10 cellular contexts compared by ENCODE assay signal in the genomic region with DNA sequence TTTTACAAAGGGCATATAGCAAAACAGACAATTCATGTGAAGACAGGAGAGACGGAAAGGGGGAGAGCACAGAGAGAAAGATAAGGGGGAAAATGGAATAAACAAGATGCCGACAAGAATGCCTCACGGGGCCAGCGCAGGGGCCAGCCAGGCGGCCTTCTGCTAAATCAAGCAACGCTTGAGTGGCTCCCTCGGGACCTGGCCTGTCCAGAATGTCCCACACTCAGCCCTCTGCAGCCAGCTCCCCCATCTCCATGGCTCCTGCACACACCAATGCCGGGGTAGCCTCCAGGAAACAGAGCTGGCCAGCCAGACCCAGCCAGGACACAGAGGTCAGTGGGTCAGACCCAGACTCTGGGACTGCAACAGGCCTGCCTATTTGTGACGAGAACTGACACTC.
A peak's percentile ranks its signal among the peaks of the same experiment; 100 is the strongest.
DNase-seq lines count a peak whose midpoint lies in the region; ATAC-seq, FAIRE-seq and TF ChIP-seq lines count a peak whose summit lies in the region.
"Had no signal": no experiment of that assay in that cellular context is flagged by ENCODE, and none has a peak within 500 bp of the region (broad histone marks: within the 10 kb centered on the region; RNA-seq: fewer than 3 reads in every experiment).

No MANE protein-coding gene starts in this region.

- H4K20me1 ChIP-seq in osteoblast (ENCODE audit: insufficient read depth, low read length) = peaks cover 3% of the 10 kb centered on the region

- DNase-seq in left ventricle myocardium inferior (peak; percentile 80), osteoblast (ENCODE audit: insufficient read length, low spot score, missing footprints) (peak; percentile 93), upper lobe of right lung (peak; percentile 69), mesothelial cell of epicardium (ENCODE audit: low spot score in 2 of 2, unreplicated experiment in 2 of 2) (no peak), A673 (ENCODE audit: low spot score) (no peak), H54 (ENCODE audit: insufficient read length, low spot score) (no peak)
- DNase-seq: activated CD4-positive, alpha-beta T cell treated with anti-CD3 and anti-CD28 coated beads, Interleukin-2, amount 10 ng/mL, durations not matched to agents 24 days and 14 days; Calu3; NCI-H2171 treated with DMSO at 0.1 percent for 48 hours had no signal

- H2AFZ ChIP-seq in osteoblast (ENCODE audit: low read length) = peak overlapping the region; percentile 9

- H3K27me3 ChIP-seq in left ventricle myocardium inferior (ENCODE audit: low read depth) = no peaks in the 10 kb centered on the region
- no peaks in the 10 kb centered on the region for H3K27me3 ChIP-seq in osteoblast (ENCODE audit: insufficient read depth, low read length)
- H3K27me3 ChIP-seq in upper lobe of right lung = no peaks in the 10 kb centered on the region
- H3K27me3 ChIP-seq in A673 (replicated peaks; ENCODE audit: insufficient read depth, low read depth, low read length, poor library complexity) = no peaks in the 10 kb centered on the region

- no peak for FAIRE-seq in H54 (lab: Jason Lieb, UNC)

- TF ChIP-seq POLR2A in H54 (IDR thresholded peaks at IDR 0.05; ENCODE audit: low read depth, low read length) = no peak

- H3K27ac Mint-ChIP-seq in brain (peak overlapping the region in 3 of 5 experiments; percentile 60 to 89 (median 68)), mesothelial cell of epicardium (no peak overlapping the region)
- H3K27ac Mint-ChIP-seq: activated CD4-positive, alpha-beta T cell treated with anti-CD3 and anti-CD28 coated beads, Interleukin-2, amount 10 ng/mL, durations not matched to agents 24 days and 14 days had no signal

- H3K4me3 Mint-ChIP-seq in brain (no peak overlapping the region), mesothelial cell of epicardium (no peak overlapping the region)
- H3K4me3 Mint-ChIP-seq: activated CD4-positive, alpha-beta T cell treated with anti-CD3 and anti-CD28 coated beads, Interleukin-2, amount 10 ng/mL, durations not matched to agents 24 days and 14 days had no signal

- peaks cover 22% of the 10 kb centered on the region for H3K4me1 ChIP-seq in left ventricle myocardium inferior
- peaks cover 25% of the 10 kb centered on the region for H3K4me1 ChIP-seq in osteoblast (ENCODE audit: insufficient read depth, low read length)
- peaks cover 7% of the 10 kb centered on the region for H3K4me1 ChIP-seq in upper lobe of right lung
- no peaks in the 10 kb centered on the region for H3K4me1 ChIP-seq in A673 (ENCODE audit: insufficient read depth, low read length, poor library complexity, severe bottlenecking)

- no TSS peak for BruUV-seq in A673 (replicated peaks; lab: Mats Ljungman, UMichigan)

- no peaks in the 10 kb centered on the region for H3K36me3 Mint-ChIP-seq in brain
- H3K36me3 Mint-ChIP-seq in mesothelial cell of epicardium = no peaks in the 10 kb centered on the region

- H3K27ac ChIP-seq in left ventricle myocardium inferior (replicated peaks) (peak overlapping the region; percentile 58), osteoblast (ENCODE audit: low read depth, low read length) (peak overlapping the region; percentile 73), upper lobe of right lung (peak overlapping the region; percentile 67), A673 (ENCODE audit: low read depth, low read length, poor library complexity, severe bottlenecking) (no peak overlapping the region)

- TF ChIP-seq CTCF in brain (conservative IDR thresholded peaks at IDR 0.05) (no peak), left ventricle myocardium inferior (IDR thresholded peaks at IDR 0.05; ENCODE audit: borderline replicate concordance) (no peak), osteoblast (IDR thresholded peaks at IDR 0.05; ENCODE audit: extremely low read depth, low read depth, low read length) (no peak), upper lobe of right lung (IDR thresholded peaks at IDR 0.05) (no peak), mesothelial cell of epicardium (IDR thresholded peaks at IDR 0.05; ENCODE audit: unreplicated experiment) (no peak), A673 (conservative IDR thresholded peaks at IDR 0.05; ENCODE audit: low read depth, low read length) (no peak)

- POLR2A ChIA-PET in A673 (lab: Charles Lee; ENCODE audit: low non-redundant PET) = no interaction called here

- intact Hi-C loops in left ventricle myocardium inferior (cut with micrococcal nuclease) (no loop called here), upper lobe of right lung (cut with DNase I) (no loop called here), A673 (cut with micrococcal nuclease; ENCODE audit: unreplicated experiment) (no loop called here)

- peak overlapping the region; percentile 41 for H3K4me2 ChIP-seq in osteoblast (ENCODE audit: insufficient read depth, low read length)

- H3K9me3 ChIP-seq in left ventricle myocardium inferior (replicated peaks) = peaks cover 10% of the 10 kb centered on the region
- no peaks in the 10 kb centered on the region for H3K9me3 ChIP-seq in osteoblast (ENCODE audit: low read depth, low read length)
- no peaks in the 10 kb centered on the region for H3K9me3 ChIP-seq in upper lobe of right lung
- H3K9me3 ChIP-seq in A673 (ENCODE audit: low read depth, low read length, poor library complexity, severe bottlenecking) = no peaks in the 10 kb centered on the region

- peak overlapping the region; percentile 44 for H3K4me3 ChIP-seq in left ventricle myocardium inferior
- no peak overlapping the region for H3K4me3 ChIP-seq in osteoblast (ENCODE audit: insufficient read depth, low read length)
- no peak overlapping the region for H3K4me3 ChIP-seq in upper lobe of right lung
- no peak overlapping the region for H3K4me3 ChIP-seq in A673 (ENCODE audit: low read depth, low read length, poor library complexity, severe bottlenecking)

- H3K27me3 Mint-ChIP-seq in brain = peaks cover 2% of the 10 kb centered on the region
- H3K27me3 Mint-ChIP-seq in mesothelial cell of epicardium (ENCODE audit: low read depth) = no peaks in the 10 kb centered on the region
- H3K27me3 Mint-ChIP-seq: activated CD4-positive, alpha-beta T cell treated with anti-CD3 and anti-CD28 coated beads, Interleukin-2, amount 10 ng/mL, durations not matched to agents 24 days and 14 days had no signal

- peaks cover 33% of the 10 kb centered on the region for H3K4me1 Mint-ChIP-seq in brain
- peaks cover 12% of the 10 kb centered on the region for H3K4me1 Mint-ChIP-seq in mesothelial cell of epicardium
- H3K4me1 Mint-ChIP-seq: activated CD4-positive, alpha-beta T cell treated with anti-CD3 and anti-CD28 coated beads, Interleukin-2, amount 10 ng/mL, durations not matched to agents 24 days and 14 days had no signal

- CTCF ChIA-PET in A673 (lab: Charles Lee) = no interaction called here

- peak; percentile 45 for ATAC-seq in upper lobe of right lung

- H3K36me3 ChIP-seq in left ventricle myocardium inferior (no peaks in the 10 kb centered on the region), osteoblast (ENCODE audit: insufficient read depth, low read length) (no peaks in the 10 kb centered on the region), upper lobe of right lung (no peaks in the 10 kb centered on the region), A673 (ENCODE audit: insufficient read depth, low read length, poor library complexity, severe bottlenecking) (no peaks in the 10 kb centered on the region)

- H3K9me3 Mint-ChIP-seq in brain = peaks cover 0 to 7% (median 4%) of the 10 kb centered on the region in 5 experiments
- H3K9me3 Mint-ChIP-seq in mesothelial cell of epicardium = peaks cover 12% of the 10 kb centered on the region
- H3K9me3 Mint-ChIP-seq: activated CD4-positive, alpha-beta T cell treated with anti-CD3 and anti-CD28 coated beads, Interleukin-2, amount 10 ng/mL, durations not matched to agents 24 days and 14 days had no signal

- peaks cover 98% of the 10 kb centered on the region for H3K79me2 ChIP-seq in osteoblast (ENCODE audit: insufficient read depth, low read length)

Comparison
In these comparisons a context has a peak if more than half of its experiments do, and no peak if none do; other contexts are left out.
1. DNase-seq: peak in left ventricle myocardium inferior (single experiment), osteoblast (single experiment) and upper lobe of right lung (single experiment); none in mesothelial cell of epicardium (0 of 2), A673 (single experiment) and H54 (single experiment).